ENCODE assay signal across 1 cellular context in genomic region chr6:34237722-34238506, GRCh38.
TF ChIP-seq lines count a peak whose summit lies in the region.

No MANE protein-coding gene starts in this region.

TF ChIP-seq in HepG2, 621 proteins besides CTCF, POLR2A, EP300 and RAD21 (continued from another document and continues in another):
- TF ChIP-seq, protein P1, sequence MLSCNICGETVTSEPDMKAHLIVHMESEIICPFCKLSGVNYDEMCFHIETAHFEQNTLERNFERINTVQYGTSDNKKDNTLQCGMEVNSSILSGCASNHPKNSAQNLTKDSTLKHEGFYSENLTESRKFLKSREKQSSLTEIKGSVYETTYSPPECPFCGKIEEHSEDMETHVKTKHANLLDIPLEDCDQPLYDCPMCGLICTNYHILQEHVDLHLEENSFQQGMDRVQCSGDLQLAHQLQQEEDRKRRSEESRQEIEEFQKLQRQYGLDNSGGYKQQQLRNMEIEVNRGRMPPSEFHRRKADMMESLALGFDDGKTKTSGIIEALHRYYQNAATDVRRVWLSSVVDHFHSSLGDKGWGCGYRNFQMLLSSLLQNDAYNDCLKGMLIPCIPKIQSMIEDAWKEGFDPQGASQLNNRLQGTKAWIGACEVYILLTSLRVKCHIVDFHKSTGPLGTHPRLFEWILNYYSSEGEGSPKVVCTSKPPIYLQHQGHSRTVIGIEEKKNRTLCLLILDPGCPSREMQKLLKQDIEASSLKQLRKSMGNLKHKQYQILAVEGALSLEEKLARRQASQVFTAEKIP (CRISPR knock-in tag; IDR thresholded peaks at IDR 0.05; ENCODE audit: borderline replicate concordance): no peak
- peak; percentile 77 for TF ChIP-seq SAP130 (CRISPR knock-in tag; IDR thresholded peaks at IDR 0.05; ENCODE audit: low read depth)
- 0 out of 2 replicates have a peak, but pooled peaks have one; percentile 84 for TF ChIP-seq MYPOP (CRISPR knock-in tag; IDR thresholded peaks at IDR 0.05)
- TF ChIP-seq NCOA2 (CRISPR knock-in tag; IDR thresholded peaks at IDR 0.05): peak; percentile 67; the same call in 1 of the 2 replicates
- TF ChIP-seq, protein P2, sequence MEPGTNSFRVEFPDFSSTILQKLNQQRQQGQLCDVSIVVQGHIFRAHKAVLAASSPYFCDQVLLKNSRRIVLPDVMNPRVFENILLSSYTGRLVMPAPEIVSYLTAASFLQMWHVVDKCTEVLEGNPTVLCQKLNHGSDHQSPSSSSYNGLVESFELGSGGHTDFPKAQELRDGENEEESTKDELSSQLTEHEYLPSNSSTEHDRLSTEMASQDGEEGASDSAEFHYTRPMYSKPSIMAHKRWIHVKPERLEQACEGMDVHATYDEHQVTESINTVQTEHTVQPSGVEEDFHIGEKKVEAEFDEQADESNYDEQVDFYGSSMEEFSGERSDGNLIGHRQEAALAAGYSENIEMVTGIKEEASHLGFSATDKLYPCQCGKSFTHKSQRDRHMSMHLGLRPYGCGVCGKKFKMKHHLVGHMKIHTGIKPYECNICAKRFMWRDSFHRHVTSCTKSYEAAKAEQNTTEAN (CRISPR knock-in tag; conservative IDR thresholded peaks at IDR 0.05): peak; percentile 97
- TF ChIP-seq DMAP1 (CRISPR knock-in tag; IDR thresholded peaks at IDR 0.05): peak; percentile 95
- no peak for TF ChIP-seq NR2F6 (IDR thresholded peaks at IDR 0.05)
- peak; percentile 67; the same call in 1 of the 2 replicates for TF ChIP-seq NR2F6 (CRISPR knock-in tag; IDR thresholded peaks at IDR 0.05)
- peak; percentile 96 for TF ChIP-seq FOXM1 (CRISPR knock-in tag; IDR thresholded peaks at IDR 0.05)
- no peak for TF ChIP-seq POGZ (CRISPR knock-in tag; IDR thresholded peaks at IDR 0.05)
- TF ChIP-seq, protein P3, sequence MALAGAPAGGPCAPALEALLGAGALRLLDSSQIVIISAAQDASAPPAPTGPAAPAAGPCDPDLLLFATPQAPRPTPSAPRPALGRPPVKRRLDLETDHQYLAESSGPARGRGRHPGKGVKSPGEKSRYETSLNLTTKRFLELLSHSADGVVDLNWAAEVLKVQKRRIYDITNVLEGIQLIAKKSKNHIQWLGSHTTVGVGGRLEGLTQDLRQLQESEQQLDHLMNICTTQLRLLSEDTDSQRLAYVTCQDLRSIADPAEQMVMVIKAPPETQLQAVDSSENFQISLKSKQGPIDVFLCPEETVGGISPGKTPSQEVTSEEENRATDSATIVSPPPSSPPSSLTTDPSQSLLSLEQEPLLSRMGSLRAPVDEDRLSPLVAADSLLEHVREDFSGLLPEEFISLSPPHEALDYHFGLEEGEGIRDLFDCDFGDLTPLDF (CRISPR knock-in tag; IDR thresholded peaks at IDR 0.05): peak; percentile 88
- peak; percentile 97 for TF ChIP-seq BATF2 (CRISPR knock-in tag; IDR thresholded peaks at IDR 0.05)
- TF ChIP-seq, protein P4, sequence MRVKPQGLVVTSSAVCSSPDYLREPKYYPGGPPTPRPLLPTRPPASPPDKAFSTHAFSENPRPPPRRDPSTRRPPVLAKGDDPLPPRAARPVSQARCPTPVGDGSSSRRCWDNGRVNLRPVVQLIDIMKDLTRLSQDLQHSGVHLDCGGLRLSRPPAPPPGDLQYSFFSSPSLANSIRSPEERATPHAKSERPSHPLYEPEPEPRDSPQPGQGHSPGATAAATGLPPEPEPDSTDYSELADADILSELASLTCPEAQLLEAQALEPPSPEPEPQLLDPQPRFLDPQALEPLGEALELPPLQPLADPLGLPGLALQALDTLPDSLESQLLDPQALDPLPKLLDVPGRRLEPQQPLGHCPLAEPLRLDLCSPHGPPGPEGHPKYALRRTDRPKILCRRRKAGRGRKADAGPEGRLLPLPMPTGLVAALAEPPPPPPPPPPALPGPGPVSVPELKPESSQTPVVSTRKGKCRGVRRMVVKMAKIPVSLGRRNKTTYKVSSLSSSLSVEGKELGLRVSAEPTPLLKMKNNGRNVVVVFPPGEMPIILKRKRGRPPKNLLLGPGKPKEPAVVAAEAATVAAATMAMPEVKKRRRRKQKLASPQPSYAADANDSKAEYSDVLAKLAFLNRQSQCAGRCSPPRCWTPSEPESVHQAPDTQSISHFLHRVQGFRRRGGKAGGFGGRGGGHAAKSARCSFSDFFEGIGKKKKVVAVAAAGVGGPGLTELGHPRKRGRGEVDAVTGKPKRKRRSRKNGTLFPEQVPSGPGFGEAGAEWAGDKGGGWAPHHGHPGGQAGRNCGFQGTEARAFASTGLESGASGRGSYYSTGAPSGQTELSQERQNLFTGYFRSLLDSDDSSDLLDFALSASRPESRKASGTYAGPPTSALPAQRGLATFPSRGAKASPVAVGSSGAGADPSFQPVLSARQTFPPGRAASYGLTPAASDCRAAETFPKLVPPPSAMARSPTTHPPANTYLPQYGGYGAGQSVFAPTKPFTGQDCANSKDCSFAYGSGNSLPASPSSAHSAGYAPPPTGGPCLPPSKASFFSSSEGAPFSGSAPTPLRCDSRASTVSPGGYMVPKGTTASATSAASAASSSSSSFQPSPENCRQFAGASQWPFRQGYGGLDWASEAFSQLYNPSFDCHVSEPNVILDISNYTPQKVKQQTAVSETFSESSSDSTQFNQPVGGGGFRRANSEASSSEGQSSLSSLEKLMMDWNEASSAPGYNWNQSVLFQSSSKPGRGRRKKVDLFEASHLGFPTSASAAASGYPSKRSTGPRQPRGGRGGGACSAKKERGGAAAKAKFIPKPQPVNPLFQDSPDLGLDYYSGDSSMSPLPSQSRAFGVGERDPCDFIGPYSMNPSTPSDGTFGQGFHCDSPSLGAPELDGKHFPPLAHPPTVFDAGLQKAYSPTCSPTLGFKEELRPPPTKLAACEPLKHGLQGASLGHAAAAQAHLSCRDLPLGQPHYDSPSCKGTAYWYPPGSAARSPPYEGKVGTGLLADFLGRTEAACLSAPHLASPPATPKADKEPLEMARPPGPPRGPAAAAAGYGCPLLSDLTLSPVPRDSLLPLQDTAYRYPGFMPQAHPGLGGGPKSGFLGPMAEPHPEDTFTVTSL (CRISPR knock-in tag; IDR thresholded peaks at IDR 0.05; ENCODE audit: borderline replicate concordance): peak; percentile 35; the same call in 1 of the 2 replicates
- peak; percentile 93; the same call in 1 of the 2 replicates for TF ChIP-seq MXD4 (CRISPR knock-in tag; IDR thresholded peaks at IDR 0.05)
- peak; percentile 66 for TF ChIP-seq ASH2L (IDR thresholded peaks at IDR 0.05; ENCODE audit: insufficient read length, low read depth, low read length)
- TF ChIP-seq CREB3 (CRISPR knock-in tag; IDR thresholded peaks at IDR 0.05): peak; percentile 99
- peak; percentile 42; the same call in 1 of the 2 replicates for TF ChIP-seq SP2 (CRISPR knock-in tag; IDR thresholded peaks at IDR 0.05)
- peak; percentile 45; the same call in 1 of the 2 replicates for TF ChIP-seq ZNF143 (CRISPR knock-in tag; IDR thresholded peaks at IDR 0.05)
- TF ChIP-seq HOXA9 (CRISPR knock-in tag; IDR thresholded peaks at IDR 0.05; ENCODE audit: borderline replicate concordance): peak; percentile 98
- no peak; the same call in 1 of the 2 replicates for TF ChIP-seq KAT7 (CRISPR knock-in tag; IDR thresholded peaks at IDR 0.05; ENCODE audit: borderline replicate concordance)
- TF ChIP-seq ATF5 (CRISPR knock-in tag; IDR thresholded peaks at IDR 0.05; ENCODE audit: low read depth): peak; percentile 96; the same call in 1 of the 2 replicates
- TF ChIP-seq SALL1 (CRISPR knock-in tag; IDR thresholded peaks at IDR 0.05): peak; percentile 93
- TF ChIP-seq, protein P5, sequence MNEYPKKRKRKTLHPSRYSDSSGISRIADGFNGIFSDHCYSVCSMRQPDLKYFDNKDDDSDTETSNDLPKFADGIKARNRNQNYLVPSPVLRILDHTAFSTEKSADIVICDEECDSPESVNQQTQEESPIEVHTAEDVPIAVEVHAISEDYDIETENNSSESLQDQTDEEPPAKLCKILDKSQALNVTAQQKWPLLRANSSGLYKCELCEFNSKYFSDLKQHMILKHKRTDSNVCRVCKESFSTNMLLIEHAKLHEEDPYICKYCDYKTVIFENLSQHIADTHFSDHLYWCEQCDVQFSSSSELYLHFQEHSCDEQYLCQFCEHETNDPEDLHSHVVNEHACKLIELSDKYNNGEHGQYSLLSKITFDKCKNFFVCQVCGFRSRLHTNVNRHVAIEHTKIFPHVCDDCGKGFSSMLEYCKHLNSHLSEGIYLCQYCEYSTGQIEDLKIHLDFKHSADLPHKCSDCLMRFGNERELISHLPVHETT (CRISPR knock-in tag; conservative IDR thresholded peaks at IDR 0.05): no peak; the same call in 1 of the 2 replicates
- TF ChIP-seq SRF (IDR thresholded peaks at IDR 0.05; ENCODE audit: low read depth, low read length): no peak
- peak; percentile 88 for TF ChIP-seq AGO2 (optimal IDR thresholded peaks at IDR 0.05; ENCODE audit: low read depth, low read length)
- TF ChIP-seq HMGXB3 (CRISPR knock-in tag; IDR thresholded peaks at IDR 0.05; ENCODE audit: borderline replicate concordance): no peak; the same call in 1 of the 2 replicates
- TF ChIP-seq NKX3-1 (CRISPR knock-in tag; IDR thresholded peaks at IDR 0.05): peak; percentile 98
- peak; percentile 88 for TF ChIP-seq GABPB1 (CRISPR knock-in tag; IDR thresholded peaks at IDR 0.05)
- TF ChIP-seq ZNF10 (CRISPR knock-in tag; IDR thresholded peaks at IDR 0.05; ENCODE audit: borderline replicate concordance, low read depth): no peak
- TF ChIP-seq ZNF552 (CRISPR knock-in tag; IDR thresholded peaks at IDR 0.05; ENCODE audit: borderline replicate concordance): peak; percentile 95
